ENCODE assay signal across 9 cellular contexts in genomic region chr9:137052998-137053943, GRCh38. TPM values are rescaled to one million over a fixed set of nuclear protein-coding genes. Genes with fewer than 3 reads are reported as not detected.
DNase-seq lines count a peak whose midpoint lies in the region; ATAC-seq and TF ChIP-seq lines count a peak whose summit lies in the region.
"Had no signal": no experiment of that assay in that cellular context is flagged by ENCODE, and none has a peak within 500 bp of the region (broad histone marks: within the 10 kb centered on the region; RNA-seq: fewer than 3 reads in every experiment).

No MANE protein-coding gene starts in this region.

- no peak overlapping the region for H3K18ac ChIP-seq in mesendoderm (ENCODE audit: low read length)

- H2BK120ac ChIP-seq in mesendoderm (ENCODE audit: low read depth, low read length) = no peak overlapping the region

- in situ Hi-C loops in GM13976 (cut with MboI; ENCODE audit: low sequenced_read_pairs, unreplicated experiment) = no loop called here

- DNase-seq in 8988T (peak; percentile 68), mesendoderm (no peak), NCI-H446 (lab: John Stamatoyannopoulos, UW) (no peak), iPS-NIHi7 (ENCODE audit: extremely low spot score) (no peak), GM13976 (ENCODE audit: low spot score) (no peak)
- DNase-seq: HCEC 1CT had no signal

- ATAC-seq in GM21737 (IDR thresholded peaks at IDR 0.05; ENCODE audit: unreplicated experiment) = no peak

- TF ChIP-seq CTCF in GM13976 (IDR thresholded peaks at IDR 0.05; ENCODE audit: borderline replicate concordance, control extremely low read depth, extremely low read depth, insufficient read depth, missing control alignments) = no peak

- no peak overlapping the region for H3K56ac ChIP-seq in mesendoderm (ENCODE audit: low read length)

- H3K79me1 ChIP-seq in mesendoderm (ENCODE audit: low read length) = no peaks in the 10 kb centered on the region

- H3K4me2 ChIP-seq in mesendoderm (ENCODE audit: low read length) = peak overlapping the region; percentile 48

- H2AK5ac ChIP-seq in mesendoderm (ENCODE audit: low read length) = no peak overlapping the region

- no peak overlapping the region for H4K5ac ChIP-seq in mesendoderm (ENCODE audit: low read length)

- H3K9ac ChIP-seq in HUES6 (ENCODE audit: low read length) = no peak overlapping the region
- no peak overlapping the region for H3K9ac ChIP-seq in mesendoderm (ENCODE audit: low read length)

- H3K9me3 ChIP-seq in HUES6 (ENCODE audit: control insufficient read depth, insufficient read depth, low read depth, low read length) (no peaks in the 10 kb centered on the region), ectodermal cell (ENCODE audit: control insufficient read depth, low read length) (no peaks in the 10 kb centered on the region)

- H3K4ac ChIP-seq in mesendoderm (ENCODE audit: low read depth, low read length) = no peak overlapping the region

- H2BK15ac ChIP-seq in mesendoderm (replicated peaks; ENCODE audit: low read depth) = no peak overlapping the region

- no peak overlapping the region for H4K8ac ChIP-seq in mesendoderm (ENCODE audit: low read depth, low read length)

- H3K36me3 ChIP-seq in HUES6 (ENCODE audit: control insufficient read depth, insufficient read depth, low read length) (no peaks in the 10 kb centered on the region), ectodermal cell (ENCODE audit: control insufficient read depth, insufficient read depth, low read length) (no peaks in the 10 kb centered on the region), mesendoderm (ENCODE audit: control insufficient read depth, insufficient read depth, low read length) (no peaks in the 10 kb centered on the region)

- peaks cover 23% of the 10 kb centered on the region for H3K4me1 ChIP-seq in HUES6 (ENCODE audit: control insufficient read depth, insufficient read depth, low read length)
- peaks cover 10% of the 10 kb centered on the region for H3K4me1 ChIP-seq in ectodermal cell (ENCODE audit: control insufficient read depth, insufficient read depth, low read length)
- H3K4me1 ChIP-seq in mesendoderm (ENCODE audit: control insufficient read depth, low read depth, low read length) = peaks cover 2% of the 10 kb centered on the region

- H3K27ac ChIP-seq in HUES6 (ENCODE audit: low read depth, low read length) (no peak overlapping the region), ectodermal cell (ENCODE audit: insufficient read depth, low read depth, low read length, poor library complexity, severe bottlenecking) (no peak overlapping the region), mesendoderm (ENCODE audit: low read depth, low read length) (no peak overlapping the region)

- H2BK5ac ChIP-seq in mesendoderm (ENCODE audit: low read length) = no peak overlapping the region

- no peaks in the 10 kb centered on the region for H3K79me2 ChIP-seq in mesendoderm (ENCODE audit: control insufficient read depth, insufficient read depth, low read length)

- peak overlapping the region; percentile 62 for H3K4me3 ChIP-seq in HUES6 (ENCODE audit: low read depth, low read length)
- H3K4me3 ChIP-seq in ectodermal cell (ENCODE audit: insufficient read depth, low read depth, low read length) = peak overlapping the region; percentile 25
- no peak overlapping the region for H3K4me3 ChIP-seq in mesendoderm (ENCODE audit: low read length)

- no peak overlapping the region for H3K23ac ChIP-seq in mesendoderm (ENCODE audit: low read length)

- H3K27me3 ChIP-seq in HUES6 (ENCODE audit: control insufficient read depth, insufficient read depth, low read length) = peaks cover 77% of the 10 kb centered on the region
- peaks cover 88% of the 10 kb centered on the region for H3K27me3 ChIP-seq in ectodermal cell (ENCODE audit: control insufficient read depth, insufficient read depth, low read length, poor library complexity, severe bottlenecking)
- peaks cover 8% of the 10 kb centered on the region for H3K27me3 ChIP-seq in mesendoderm (ENCODE audit: insufficient read depth, low read length, poor library complexity)

- WGBS in ectodermal cell, 2 experiments = 14 to 15% methylated on average over 71 of the region's 71 CpGs
- WGBS in mesendoderm (ENCODE audit: extremely low coverage, insufficient coverage, low lambda C conversion rate) = no CpG with 5 or more reads among the region's 71 CpGs

RNA-seq across cellular contexts. Expression of gene ENTPD2, which starts 0.6 kb away (rescaled TPM):
- polyA plus RNA-seq in ectodermal cell (2013, experiment 1 of 4) = not detected
- polyA plus RNA-seq in ectodermal cell (2013, experiment 2 of 4) = 0.25 TPM
- polyA plus RNA-seq in ectodermal cell (2013, experiment 3 of 4) = not detected
- polyA plus RNA-seq in ectodermal cell (2013, experiment 4 of 4) = not detected
- 0.58 TPM for polyA plus RNA-seq in mesendoderm (2013, experiment 1 of 2)
- 0.57 TPM for polyA plus RNA-seq in mesendoderm (2013, experiment 2 of 2)

RNA-seq across cellular contexts. Expression of gene NPDC1, which starts 7.3 kb away (rescaled TPM):
- 38.1 TPM for polyA plus RNA-seq in ectodermal cell (2013, experiment 1 of 4)
- 31.3 TPM for polyA plus RNA-seq in ectodermal cell (2013, experiment 2 of 4)
- 36.4 TPM for polyA plus RNA-seq in ectodermal cell (2013, experiment 3 of 4)
- 36.7 TPM for polyA plus RNA-seq in ectodermal cell (2013, experiment 4 of 4)
- 9.7 TPM for polyA plus RNA-seq in mesendoderm (2013, experiment 1 of 2)
- 10.2 TPM for polyA plus RNA-seq in mesendoderm (2013, experiment 2 of 2)

RNA-seq across cellular contexts. Expression of gene SAPCD2, which starts 17.1 kb away (rescaled TPM):
- polyA plus RNA-seq in ectodermal cell (2013, experiment 1 of 4) = 12.2 TPM
- 9.6 TPM for polyA plus RNA-seq in ectodermal cell (2013, experiment 2 of 4)
- 12.9 TPM for polyA plus RNA-seq in ectodermal cell (2013, experiment 3 of 4)
- 12.2 TPM for polyA plus RNA-seq in ectodermal cell (2013, experiment 4 of 4)
- 14.2 TPM for polyA plus RNA-seq in mesendoderm (2013, experiment 1 of 2)
- polyA plus RNA-seq in mesendoderm (2013, experiment 2 of 2) = 14.5 TPM

RNA-seq across cellular contexts. Expression of gene FUT7, which starts 21.4 kb away (rescaled TPM):
- polyA plus RNA-seq in ectodermal cell (2013, experiment 1 of 4) = not detected
- polyA plus RNA-seq in ectodermal cell (2013, experiment 2 of 4) = not detected
- not detected for polyA plus RNA-seq in ectodermal cell (2013, experiment 3 of 4)
- not detected for polyA plus RNA-seq in ectodermal cell (2013, experiment 4 of 4)
- not detected for polyA plus RNA-seq in mesendoderm (2013, experiment 1 of 2)
- polyA plus RNA-seq in mesendoderm (2013, experiment 2 of 2) = not detected

RNA-seq across cellular contexts. Expression of gene UAP1L1, which starts 24.0 kb away (rescaled TPM):
- 0.74 TPM for polyA plus RNA-seq in ectodermal cell (2013, experiment 1 of 4)
- polyA plus RNA-seq in ectodermal cell (2013, experiment 2 of 4) = 0.53 TPM
- 0.48 TPM for polyA plus RNA-seq in ectodermal cell (2013, experiment 3 of 4)
- polyA plus RNA-seq in ectodermal cell (2013, experiment 4 of 4) = 0.53 TPM
- 0.67 TPM for polyA plus RNA-seq in mesendoderm (2013, experiment 1 of 2)
- 0.63 TPM for polyA plus RNA-seq in mesendoderm (2013, experiment 2 of 2)
